15 cellular contexts compared by ENCODE assay signal in the genomic region with DNA sequence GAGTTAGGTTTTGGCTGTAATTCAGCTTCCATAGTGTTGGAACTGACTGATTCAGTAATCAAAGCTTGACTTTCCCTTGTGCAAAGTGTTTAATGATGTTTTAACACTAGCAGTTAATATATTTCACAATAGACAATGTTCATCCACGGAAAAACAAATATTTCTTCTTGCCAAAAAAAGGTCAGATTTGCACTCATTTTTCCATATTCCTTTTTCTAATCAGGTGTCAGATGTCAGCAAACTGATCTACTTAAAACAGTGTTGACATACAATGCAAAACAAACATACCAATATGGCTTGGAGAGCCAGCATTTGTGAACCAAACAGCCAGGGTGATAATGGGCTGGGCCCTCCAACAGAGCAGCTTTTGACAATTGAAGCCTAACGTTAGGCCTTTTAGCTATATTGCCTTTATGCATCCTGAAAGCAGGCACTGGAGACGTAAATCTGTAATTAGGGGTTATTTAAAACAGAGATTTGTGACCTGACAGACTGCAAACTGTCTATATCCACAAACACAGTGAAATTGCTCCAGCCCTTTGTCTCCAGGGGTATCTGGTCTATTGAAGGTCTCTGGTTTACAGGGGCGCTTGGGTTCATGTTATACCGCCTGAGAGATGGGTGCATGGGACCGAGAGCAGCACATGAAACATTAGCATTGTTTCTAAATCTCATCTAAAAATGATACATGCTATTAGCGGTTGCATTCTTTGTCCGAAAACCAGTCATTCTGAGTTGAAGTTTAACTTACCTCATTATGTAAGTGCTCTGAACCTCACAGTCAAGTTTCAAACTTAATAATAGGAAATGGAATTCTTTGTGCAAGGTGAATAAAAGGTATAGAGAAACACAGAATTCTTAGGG. TPM values are rescaled to one million over a fixed set of nuclear protein-coding genes. Genes with fewer than 3 reads are reported as not detected.
DNase-seq lines count a peak whose midpoint lies in the region; ATAC-seq, FAIRE-seq and TF ChIP-seq lines count a peak whose summit lies in the region.
"Had no signal": no experiment of that assay in that cellular context is flagged by ENCODE, and none has a peak within 500 bp of the region (broad histone marks: within the 10 kb centered on the region; RNA-seq: fewer than 3 reads in every experiment).

No MANE protein-coding gene starts in this region.

- no peaks in the 10 kb centered on the region for H3K4me1 Mint-ChIP-seq in CD14-positive monocyte
- H3K4me1 Mint-ChIP-seq: immature natural killer cell had no signal

- no peaks in the 10 kb centered on the region for H3K36me3 ChIP-seq in kidney (ENCODE audit: control insufficient read depth in 1 of 2, insufficient read depth in 2 of 2, low read length in 2 of 2)
- H3K36me3 ChIP-seq: breast epithelium, gastrocnemius medialis, suprapubic skin had no signal

- H3K27ac Mint-ChIP-seq in CD14-positive monocyte: no peak overlapping the region
- H3K27ac Mint-ChIP-seq: activated CD4-positive, alpha-beta memory T cell treated with anti-CD3 and anti-CD28 coated beads, Interleukin-2, amount 10 ng/mL, durations not matched to agents 7 days and 5 days; immature natural killer cell had no signal

- H3K36me3 Mint-ChIP-seq in CD14-positive monocyte: no peaks in the 10 kb centered on the region

- no peak for TF ChIP-seq CTCF in CD14-positive monocyte (IDR thresholded peaks at IDR 0.05)
- no peak for TF ChIP-seq CTCF in kidney (IDR thresholded peaks at IDR 0.05; ENCODE audit: borderline replicate concordance, extremely low read depth, insufficient read depth)

- peaks cover 0 to 5% (median 1%) of the 10 kb centered on the region in 3 donors for H3K27me3 Mint-ChIP-seq in CD14-positive monocyte (ENCODE audit: low read depth in 3 of 3)

- no peak overlapping the region for H3K4me3 ChIP-seq in kidney (ENCODE audit: low read length in 2 of 2)
- H3K4me3 ChIP-seq: breast epithelium, gastrocnemius medialis, suprapubic skin had no signal

- no peak overlapping the region for H3K27ac ChIP-seq in kidney (ENCODE audit: low read depth in 2 of 2, low read length in 2 of 2)
- H3K27ac ChIP-seq: breast epithelium, gastrocnemius medialis, suprapubic skin had no signal

- ATAC-seq in GM21576 (IDR thresholded peaks at IDR 0.05; ENCODE audit: unreplicated experiment): peak; percentile 51
- ATAC-seq: gastrocnemius medialis had no signal

- no peak overlapping the region for H3K9ac ChIP-seq in kidney (ENCODE audit: low read length in 2 of 2)

- FAIRE-seq in kidney (lab: Jason Lieb, UNC): no peak

- H3K4me1 ChIP-seq in kidney (ENCODE audit: control insufficient read depth in 1 of 2, insufficient read depth in 1 of 2, low read depth in 1 of 2, low read length in 2 of 2): no peaks in the 10 kb centered on the region
- H3K4me1 ChIP-seq: breast epithelium, gastrocnemius medialis, suprapubic skin had no signal

- H3K4me3 Mint-ChIP-seq in CD14-positive monocyte: no peak overlapping the region
- H3K4me3 Mint-ChIP-seq: activated CD4-positive, alpha-beta memory T cell treated with anti-CD3 and anti-CD28 coated beads, Interleukin-2, amount 10 ng/mL, durations not matched to agents 7 days and 5 days; immature natural killer cell had no signal

- peaks cover 5 to 37% (median 35%) of the 10 kb centered on the region in 7 donors for H3K9me3 Mint-ChIP-seq in CD14-positive monocyte

- DNase-seq in NCI-H128 (lab: John Stamatoyannopoulos, UW; ENCODE audit: unreplicated experiment): peak; percentile 44
- DNase-seq in NCI-H69 (lab: John Stamatoyannopoulos, UW): peak; percentile 98
- DNase-seq in renal cortical epithelial cell (ENCODE audit: low read depth): peak; percentile 75
- no peak for DNase-seq in DMS79 treated with DMSO at 0.1 percent for 48 hours (lab: John Stamatoyannopoulos, UW)
- no peak for DNase-seq in CD14-positive monocyte (ENCODE audit: low spot score)
- no peak for DNase-seq in kidney
- DNase-seq: activated CD4-positive, alpha-beta memory T cell treated with anti-CD3 and anti-CD28 coated beads, Interleukin-2, amount 10 ng/mL, durations not matched to agents 7 days and 5 days; activated gamma-delta T cell; gastrocnemius medialis; immature natural killer cell; NCI-H1694; T-helper 9 cell had no signal

- H3K9me3 ChIP-seq in kidney (ENCODE audit: control insufficient read depth in 1 of 2, low read length in 2 of 2): peaks cover 3 to 9% of the 10 kb centered on the region in 2 donors
- H3K9me3 ChIP-seq: gastrocnemius medialis, suprapubic skin had no signal

- intact Hi-C loops in CD14-positive monocyte (cut with micrococcal nuclease): no loop called here
- intact Hi-C loops in kidney (cut with DNase I): no loop called here

RNA-seq across cellular contexts. Expression of a gene that starts 7.1 kb away (rescaled TPM):
- total RNA-seq in renal cortical epithelial cell (3.2 and 9.6 TPM in 2 replicates), kidney (2.0 TPM)
- polyA plus RNA-seq in CD14-positive monocyte (under 1 TPM; 0.54 to 0.66 TPM), kidney (ENCODE audit: insufficient read depth, low read depth, low replicate concordance) (0.34 TPM)

Comparison
In these comparisons a context has a peak if more than half of its experiments do, and no peak if none do; other contexts are left out.
1. DNase-seq: peak in NCI-H128 (single experiment), NCI-H69 (single experiment) and renal cortical epithelial cell (single experiment); none in DMS79 treated with DMSO at 0.1 percent for 48 hours (single experiment), CD14-positive monocyte (single experiment) and kidney (single experiment).